In genomic region chr4:47031011-47031678, GRCh38 we compare ENCODE assay signal across 8 cellular contexts. TPM values are rescaled to one million over a fixed set of nuclear protein-coding genes. Genes with fewer than 3 reads are reported as not detected.
DNase-seq lines count a peak whose midpoint lies in the region; ATAC-seq, FAIRE-seq and TF ChIP-seq lines count a peak whose summit lies in the region.

Gene GABRB1 (plus strand): TSS chr4:47031567.

- ATAC-seq in HG02970 (IDR thresholded peaks at IDR 0.05; ENCODE audit: low FRiP score, unreplicated experiment) (no peak), GM18505 (IDR thresholded peaks at IDR 0.05; ENCODE audit: unreplicated experiment) (no peak)

- H3K4me1 ChIP-seq in H9 (ENCODE audit: insufficient read depth, low read length) (no peaks in the 10 kb centered on the region), kidney (ENCODE audit: control insufficient read depth in 1 of 2, insufficient read depth in 1 of 2, low read depth in 1 of 2, low read length in 2 of 2) (peaks cover 0 to 7% of the 10 kb centered on the region in 2 donors)

- H3K18ac ChIP-seq in H9 (ENCODE audit: insufficient read length, low read depth, low read length), result no peak within 1 kb of the TSS

- H3K14ac ChIP-seq in H9 (ENCODE audit: insufficient read depth, low read length), result peak within 1 kb of the TSS; percentile 39; the same call in 1 of the 2 replicates

- H3K36me3 Mint-ChIP-seq in H9 (ENCODE audit: insufficient read depth in 1 of 3, low read depth in 3 of 3), result no peaks in the 10 kb centered on the region
- H3K36me3 Mint-ChIP-seq in chondrocyte (ENCODE audit: low read depth), result peaks cover 3% of the 10 kb centered on the region

- H3K56ac ChIP-seq in H9 (ENCODE audit: insufficient read length, low read depth, low read length), result no peak within 1 kb of the TSS

- H3K9ac ChIP-seq in H9 (ENCODE audit: extremely low read depth, insufficient read length, low read length) (peak within 1 kb of the TSS; percentile 20), kidney (ENCODE audit: low read length in 2 of 2) (peak within 1 kb of the TSS; percentile 24 to 35)

- no peak for TF ChIP-seq CTCF in H9 (conservative IDR thresholded peaks at IDR 0.05)
- TF ChIP-seq CTCF in chondrocyte (IDR thresholded peaks at IDR 0.05), result no peak
- TF ChIP-seq CTCF in kidney (IDR thresholded peaks at IDR 0.05; ENCODE audit: borderline replicate concordance, extremely low read depth, insufficient read depth), result no peak

- H3K79me1 ChIP-seq in H9 (ENCODE audit: insufficient read depth, low read depth, low read length, poor library complexity, severe bottlenecking), result no peaks in the 10 kb centered on the region

- intact Hi-C loops in kidney (cut with DNase I), result no loop called here

- H3K4ac ChIP-seq in H9 (ENCODE audit: low read depth, low read length), result no peak within 1 kb of the TSS

- no peaks in the 10 kb centered on the region; the same call in 1 of the 2 replicates for H3K27me3 ChIP-seq in H9 (ENCODE audit: insufficient read depth, low read length)

- no peaks in the 10 kb centered on the region for H4K20me1 ChIP-seq in H9 (ENCODE audit: control insufficient read depth, insufficient read depth, insufficient read length)

- peak within 1 kb of the TSS in 1 of 3 experiments; percentile 41; a peak in 1 of 7 replicates for H3K27ac Mint-ChIP-seq in H9
- no peak within 1 kb of the TSS for H3K27ac Mint-ChIP-seq in chondrocyte (ENCODE audit: unreplicated experiment)

- no peak within 1 kb of the TSS for H2AK5ac ChIP-seq in H9 (ENCODE audit: insufficient read length, low read length)

- peak within 1 kb of the TSS; percentile 93 for H3K4me2 ChIP-seq in H9 (ENCODE audit: insufficient read depth, insufficient read length, low read length)

- no peaks in the 10 kb centered on the region for H3K79me2 ChIP-seq in H9 (ENCODE audit: insufficient read depth, low read length)

- H4K8ac ChIP-seq in H9 (replicated peaks; ENCODE audit: insufficient read length, low read depth, low read length), result no peak within 1 kb of the TSS

- H3K4me3 Mint-ChIP-seq in H9 (peak within 1 kb of the TSS; percentile 80 to 88), chondrocyte (ENCODE audit: unreplicated experiment) (peak within 1 kb of the TSS; percentile 57)

- no peak within 1 kb of the TSS for H2BK20ac ChIP-seq in H9 (ENCODE audit: low read depth, low read length, poor library complexity, severe bottlenecking)

- no peaks in the 10 kb centered on the region for H3K36me3 ChIP-seq in kidney (ENCODE audit: control insufficient read depth in 1 of 2, insufficient read depth in 2 of 2, low read length in 2 of 2)

- no CpG with 5 or more reads among the region's 20 CpGs for WGBS in H9 (ENCODE audit: extremely low coverage, insufficient read length, low lambda C conversion rate)

- H2AFZ ChIP-seq in H9 (ENCODE audit: low read length), result peak within 1 kb of the TSS; percentile 92

- H3K27me3 Mint-ChIP-seq in H9 (ENCODE audit: low read depth), result peaks cover 27% of the 10 kb centered on the region
- H3K27me3 Mint-ChIP-seq in chondrocyte (ENCODE audit: low read depth), result peaks cover 52% of the 10 kb centered on the region

- H3T11ph ChIP-seq in H9 (ENCODE audit: low read length), result no peak within 1 kb of the TSS

- H4K91ac ChIP-seq in H9 (ENCODE audit: insufficient read length, low read depth, low read length), result no peak within 1 kb of the TSS

- H2BK120ac ChIP-seq in H9 (ENCODE audit: low read depth, low read length, poor library complexity, severe bottlenecking), result no peak within 1 kb of the TSS

- peak; percentile 74 for DNase-seq in H9
- DNase-seq in SK-N-DZ (ENCODE audit: low spot score), result peak; percentile 32
- DNase-seq in chondrocyte (ENCODE audit: low spot score), result no peak
- peak; percentile 82 for DNase-seq in kidney
- DNase-seq in NCI-H345 (lab: John Stamatoyannopoulos, UW), result no peak

- no peak within 1 kb of the TSS for H2BK12ac ChIP-seq in H9 (ENCODE audit: insufficient read length, low read depth, low read length)

- no peak within 1 kb of the TSS for H2BK15ac ChIP-seq in H9 (ENCODE audit: low read depth, low read length)

- no peak within 1 kb of the TSS for H2BK5ac ChIP-seq in H9 (ENCODE audit: insufficient read length, low read length)

- H3K23ac ChIP-seq in H9 (ENCODE audit: insufficient read length, low read depth, low read length), result no peak within 1 kb of the TSS

- peaks cover 23% of the 10 kb centered on the region for H3K23me2 ChIP-seq in H9 (ENCODE audit: insufficient read length, low read depth, low read length, poor library complexity, severe bottlenecking)

- peaks cover 16 to 17% of the 10 kb centered on the region in 2 experiments for H3K4me1 Mint-ChIP-seq in H9
- peaks cover 22% of the 10 kb centered on the region for H3K4me1 Mint-ChIP-seq in chondrocyte (ENCODE audit: low read depth)

- no peak for FAIRE-seq in kidney (lab: Jason Lieb, UNC)

- no peak for TF ChIP-seq POLR2A in GM18505 (IDR thresholded peaks at IDR 0.05; ENCODE audit: borderline replicate concordance, extremely low read depth, insufficient read depth, insufficient read length)

- H3K27ac ChIP-seq in H9 (ENCODE audit: insufficient read length, low read depth, low read length) (no peak within 1 kb of the TSS), kidney (ENCODE audit: low read depth in 2 of 2, low read length in 2 of 2) (no peak within 1 kb of the TSS), skin epidermis (no peak within 1 kb of the TSS)

- peak within 1 kb of the TSS; percentile 62 to 85 for H3K4me3 ChIP-seq in kidney (ENCODE audit: low read length in 2 of 2)
- H3K4me3 ChIP-seq in skin epidermis, result peak within 1 kb of the TSS in 6 of 7 experiments; percentile 22 to 45 (median 29)

- no peak within 1 kb of the TSS for H4K5ac ChIP-seq in H9 (ENCODE audit: insufficient read length, low read depth, low read length)

- H3K9me3 Mint-ChIP-seq in H9 (no peaks in the 10 kb centered on the region), chondrocyte (ENCODE audit: low read depth) (no peaks in the 10 kb centered on the region)

- H3K9me3 ChIP-seq in H9 (ENCODE audit: control insufficient read depth, low read depth, low read length) (no peaks in the 10 kb centered on the region), kidney (ENCODE audit: control insufficient read depth in 1 of 2, low read length in 2 of 2) (no peaks in the 10 kb centered on the region)

RNA-seq across cellular contexts. Expression of gene GABRB1, which starts in this region (rescaled TPM):
- total RNA-seq in H9 (2021) (0.39 TPM in 1 of 2 replicates, not detected in the other), chondrocyte (not detected in 3 replicates), kidney (0.79 TPM)
- polyA plus RNA-seq in SK-N-DZ (2014; cell fraction: cytosol; rRNA removed), result not detected in 2 replicates
- not detected in 2 replicates for polyA plus RNA-seq in SK-N-DZ (2014; cell fraction: nucleus; rRNA removed)
- 0.82 TPM for polyA plus RNA-seq in kidney (ENCODE audit: insufficient read depth, low read depth, low replicate concordance)

Comparison
In these comparisons a context has a peak if more than half of its experiments do, and no peak if none do; other contexts are left out.
1. Peak in DNase-seq, H3K9ac ChIP-seq and H3K4me2 ChIP-seq in H9; RNA of the gene not detected or under 1 TPM.
2. Peak in DNase-seq, H3K4me3 ChIP-seq and H3K9ac ChIP-seq in kidney; RNA of the gene not detected or under 1 TPM.